13 cellular contexts compared by ENCODE assay signal in the genomic region with DNA sequence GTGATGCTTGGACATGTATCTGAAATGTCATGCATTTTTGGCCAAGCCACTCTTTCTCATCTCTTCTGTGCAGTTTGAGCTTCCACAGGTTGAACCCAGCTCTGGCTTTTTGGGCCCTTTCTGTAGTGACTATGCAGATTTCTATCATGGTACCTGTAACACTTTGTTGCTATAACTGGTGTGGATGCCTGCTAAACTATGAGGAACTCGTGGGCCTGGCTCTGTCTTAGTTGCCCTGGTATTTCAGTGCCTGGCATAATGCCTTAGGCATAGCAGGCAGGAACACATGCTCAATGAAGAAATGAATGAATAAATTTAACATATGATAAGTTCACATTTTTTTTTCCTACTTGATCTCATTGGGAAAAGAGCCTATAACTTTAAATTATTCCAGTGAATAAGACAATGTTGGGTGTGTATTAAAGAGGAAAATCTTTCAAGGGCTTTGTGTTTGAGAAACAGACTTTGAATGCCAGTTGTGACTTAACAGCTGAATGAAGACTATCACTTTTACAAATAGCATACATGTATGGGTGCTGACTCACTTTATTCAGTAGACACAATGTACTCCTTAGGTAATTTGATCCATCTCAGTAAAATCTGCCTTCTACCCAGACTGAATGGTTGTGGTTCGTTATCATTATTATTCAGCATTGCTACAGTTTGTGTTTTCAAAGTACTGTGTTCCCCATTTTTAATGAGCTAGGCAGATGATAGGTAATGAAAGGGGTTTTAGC.
DNase-seq lines count a peak whose midpoint lies in the region; ATAC-seq and TF ChIP-seq lines count a peak whose summit lies in the region.
"Had no signal": no experiment of that assay in that cellular context is flagged by ENCODE, and none has a peak within 500 bp of the region (broad histone marks: within the 10 kb centered on the region; RNA-seq: fewer than 3 reads in every experiment).

No MANE protein-coding gene starts in this region.

- no peaks in the 10 kb centered on the region for H3K27me3 ChIP-seq in osteoblast (ENCODE audit: insufficient read depth, low read length)
- H3K27me3 ChIP-seq: esophagus muscularis mucosa had no signal

- H3K4me1 Mint-ChIP-seq in natural killer cell: no peaks in the 10 kb centered on the region
- no peaks in the 10 kb centered on the region for H3K4me1 Mint-ChIP-seq in T-helper 2 cell treated with Interferon-gamma antibody and Interleukin-4, amounts not matched to agents 5 μg/mL and 100 μg/mL, for 36 hours (ENCODE audit: low read depth)
- H3K4me1 Mint-ChIP-seq: activated naive CD4-positive, alpha-beta T cell treated with anti-CD3 and anti-CD28 coated beads, Interleukin-2, amount 50 U/mL, for 24 hours had no signal

- no peaks in the 10 kb centered on the region for H3K27me3 Mint-ChIP-seq in natural killer cell (ENCODE audit: low read depth in 2 of 2)
- H3K27me3 Mint-ChIP-seq in T-helper 2 cell treated with Interferon-gamma antibody and Interleukin-4, amounts not matched to agents 5 μg/mL and 100 μg/mL, for 36 hours (ENCODE audit: low read depth): no peaks in the 10 kb centered on the region

- H3K36me3 Mint-ChIP-seq in natural killer cell: no peaks in the 10 kb centered on the region
- peaks cover 3% of the 10 kb centered on the region for H3K36me3 Mint-ChIP-seq in T-helper 2 cell treated with Interferon-gamma antibody and Interleukin-4, amounts not matched to agents 5 μg/mL and 100 μg/mL, for 36 hours (ENCODE audit: low read depth)

- TF ChIP-seq CTCF in RWPE1 (conservative IDR thresholded peaks at IDR 0.05; ENCODE audit: low read depth) (no peak), osteoblast (IDR thresholded peaks at IDR 0.05; ENCODE audit: extremely low read depth, low read depth, low read length) (no peak), natural killer cell (IDR thresholded peaks at IDR 0.05) (no peak)

- H3K4me3 ChIP-seq in osteoblast (ENCODE audit: insufficient read depth, low read length): peak overlapping the region; percentile 36
- H3K4me3 ChIP-seq: esophagus muscularis mucosa had no signal

- intact Hi-C loops in natural killer cell (cut with micrococcal nuclease): no loop called here

- no peak for ATAC-seq in natural killer cell
- no peak for ATAC-seq in GM18502 (IDR thresholded peaks at IDR 0.05; ENCODE audit: poor library complexity, unreplicated experiment)

- no peak overlapping the region for H3K4me3 Mint-ChIP-seq in natural killer cell
- H3K4me3 Mint-ChIP-seq in T-helper 2 cell treated with Interferon-gamma antibody and Interleukin-4, amounts not matched to agents 5 μg/mL and 100 μg/mL, for 36 hours: no peak overlapping the region
- H3K4me3 Mint-ChIP-seq: activated naive CD4-positive, alpha-beta T cell treated with anti-CD3 and anti-CD28 coated beads, Interleukin-2, amount 50 U/mL, for 24 hours had no signal

- no peaks in the 10 kb centered on the region for H4K20me1 ChIP-seq in osteoblast (ENCODE audit: insufficient read depth, low read length)

- CTCF ChIA-PET in RWPE1 (lab: Yijun Ruan, JAX): interaction anchor here (0.6 to 1.2 kb wide), 4 partner anchors 66 to 1157 kb away, joined by 3 read pairs; no protein-coding TSS in a partner anchor

- H3K79me2 ChIP-seq in osteoblast (ENCODE audit: insufficient read depth, low read length): no peaks in the 10 kb centered on the region

- H3K36me3 ChIP-seq in osteoblast (ENCODE audit: insufficient read depth, low read length): no peaks in the 10 kb centered on the region
- H3K36me3 ChIP-seq: esophagus muscularis mucosa had no signal

- peaks cover 29% of the 10 kb centered on the region for H3K4me1 ChIP-seq in osteoblast (ENCODE audit: insufficient read depth, low read length)

- no peaks in the 10 kb centered on the region for H3K9me3 Mint-ChIP-seq in natural killer cell
- H3K9me3 Mint-ChIP-seq in T-helper 2 cell treated with Interferon-gamma antibody and Interleukin-4, amounts not matched to agents 5 μg/mL and 100 μg/mL, for 36 hours: peaks cover 7% of the 10 kb centered on the region
- H3K9me3 Mint-ChIP-seq: activated naive CD4-positive, alpha-beta T cell treated with anti-CD3 and anti-CD28 coated beads, Interleukin-2, amount 50 U/mL, for 24 hours had no signal

- DNase-seq in GM04503 (ENCODE audit: low read depth): peak; percentile 75
- DNase-seq in RWPE1 (ENCODE audit: low spot score): peak; percentile 94
- DNase-seq in epithelial cell of prostate (ENCODE audit: low read depth, low spot score): peak; percentile 53
- peak; percentile 88 for DNase-seq in osteoblast (ENCODE audit: insufficient read length, low spot score, missing footprints)
- DNase-seq in natural killer cell: no peak
- DNase-seq in T-helper 2 cell treated with Interferon-gamma antibody and Interleukin-4, amounts not matched to agents 5 μg/mL and 100 μg/mL, for 36 hours (ENCODE audit: low spot score): no peak
- no peak for DNase-seq in 8988T
- DNase-seq: NCI-H82; stimulated activated CD4-positive, alpha-beta T cell treated with anti-CD3 and anti-CD28 coated beads, Interleukin-1b, Interleukin-23, amount 100 ng/mL, for 48 hours; substantia nigra had no signal

- no peaks in the 10 kb centered on the region for H3K9me3 ChIP-seq in osteoblast (ENCODE audit: low read depth, low read length)
- H3K9me3 ChIP-seq: esophagus muscularis mucosa had no signal

- H2AFZ ChIP-seq in osteoblast (ENCODE audit: low read length): peak overlapping the region; percentile 58

- H3K27ac ChIP-seq in RWPE1 (peak overlapping the region; percentile 41; the same call in 1 of the 2 replicates), epithelial cell of prostate (peak overlapping the region; percentile 75), osteoblast (ENCODE audit: low read depth, low read length) (peak overlapping the region; percentile 90)
- H3K27ac ChIP-seq: esophagus muscularis mucosa had no signal

- no peak overlapping the region for H3K27ac Mint-ChIP-seq in natural killer cell
- H3K27ac Mint-ChIP-seq in T-helper 2 cell treated with Interferon-gamma antibody and Interleukin-4, amounts not matched to agents 5 μg/mL and 100 μg/mL, for 36 hours: no peak overlapping the region
- H3K27ac Mint-ChIP-seq: activated naive CD4-positive, alpha-beta T cell treated with anti-CD3 and anti-CD28 coated beads, Interleukin-2, amount 50 U/mL, for 24 hours had no signal

- POLR2A ChIA-PET in RWPE1 (lab: Yijun Ruan, JAX; ENCODE audit: low non-redundant PET): no interaction called here

- peak overlapping the region; percentile 81 for H3K4me2 ChIP-seq in osteoblast (ENCODE audit: insufficient read depth, low read length)

Comparison
In these comparisons a context has a peak if more than half of its experiments do, and no peak if none do; other contexts are left out.
1. DNase-seq: peak in GM04503 (single experiment), RWPE1 (single experiment), epithelial cell of prostate (single experiment) and osteoblast (single experiment); none in natural killer cell (single experiment), T-helper 2 cell treated with Interferon-gamma antibody and Interleukin-4, amounts not matched to agents 5 μg/mL and 100 μg/mL, for 36 hours (single experiment) and 8988T (single experiment).
2. Peak in every context shown above with its lines, with median percentiles within 50 percentile points of each other: H3K27ac ChIP-seq.